ENCODE assay signal across 20 cellular contexts in genomic region chr7:155680864-155681263, GRCh38. TPM values are rescaled to one million over a fixed set of nuclear protein-coding genes. Genes with fewer than 3 reads are reported as not detected.
DNase-seq lines count a peak whose midpoint lies in the region; ATAC-seq, FAIRE-seq and TF ChIP-seq lines count a peak whose summit lies in the region.
"Had no signal": no experiment of that assay in that cellular context is flagged by ENCODE, and none has a peak within 500 bp of the region (broad histone marks: within the 10 kb centered on the region; RNA-seq: fewer than 3 reads in every experiment).

No MANE protein-coding gene starts in this region.

- H3K4me1 Mint-ChIP-seq in activated CD4-positive, alpha-beta memory T cell treated with anti-CD3 and anti-CD28 coated beads for 36 hours (ENCODE audit: low read depth): peaks cover 69% of the 10 kb centered on the region
- H3K4me1 Mint-ChIP-seq in activated CD4-positive, alpha-beta memory T cell treated with anti-CD3 and anti-CD28 coated beads, Interleukin-2, amount 10 ng/mL, durations not matched to agents 7 days and 5 days: peaks cover 43% of the 10 kb centered on the region
- peaks cover 39% of the 10 kb centered on the region for H3K4me1 Mint-ChIP-seq in WTC11
- H3K4me1 Mint-ChIP-seq in naive B cell: peaks cover 31 to 57% (median 42%) of the 10 kb centered on the region in 3 donors

- no peaks in the 10 kb centered on the region for H3K27me3 Mint-ChIP-seq in activated CD4-positive, alpha-beta memory T cell treated with anti-CD3 and anti-CD28 coated beads for 36 hours
- H3K27me3 Mint-ChIP-seq in activated CD4-positive, alpha-beta memory T cell treated with anti-CD3 and anti-CD28 coated beads, Interleukin-2, amount 10 ng/mL, durations not matched to agents 7 days and 5 days: no peaks in the 10 kb centered on the region
- H3K27me3 Mint-ChIP-seq in WTC11 (ENCODE audit: low read depth): no peaks in the 10 kb centered on the region
- H3K27me3 Mint-ChIP-seq in naive B cell: no peaks in the 10 kb centered on the region

- CTCF ChIA-PET in activated CD4-positive, alpha-beta memory T cell treated with anti-CD3 and anti-CD28 coated beads for 36 hours (lab: Charles Lee): interaction anchor here (1.0 to 1.2 kb wide), 2 partner anchors 82 to 87 kb away, joined by 3 to 7 read pairs; no protein-coding TSS in a partner anchor
- CTCF ChIA-PET in activated CD4-positive, alpha-beta memory T cell treated with anti-CD3 and anti-CD28 coated beads, Interleukin-2, amount 10 ng/mL, durations not matched to agents 7 days and 5 days (lab: Charles Lee): interaction anchor here (1.5 kb wide), 1 partner anchor 82 kb away, joined by 5 read pairs; no protein-coding TSS in a partner anchor
- CTCF ChIA-PET in WTC11 (lab: Charles Lee): interaction anchor here (0.9 kb wide), 1 partner anchor 82 kb away, joined by 3 read pairs; no protein-coding TSS in a partner anchor

- H3K4me3 Mint-ChIP-seq in activated CD4-positive, alpha-beta memory T cell treated with anti-CD3 and anti-CD28 coated beads for 36 hours: no peak overlapping the region
- H3K4me3 Mint-ChIP-seq in activated CD4-positive, alpha-beta memory T cell treated with anti-CD3 and anti-CD28 coated beads, Interleukin-2, amount 10 ng/mL, durations not matched to agents 7 days and 5 days: no peak overlapping the region
- H3K4me3 Mint-ChIP-seq in WTC11: no peak overlapping the region
- no peak overlapping the region for H3K4me3 Mint-ChIP-seq in naive B cell

- no peaks in the 10 kb centered on the region for H3K9me3 Mint-ChIP-seq in activated CD4-positive, alpha-beta memory T cell treated with anti-CD3 and anti-CD28 coated beads for 36 hours
- H3K9me3 Mint-ChIP-seq in activated CD4-positive, alpha-beta memory T cell treated with anti-CD3 and anti-CD28 coated beads, Interleukin-2, amount 10 ng/mL, durations not matched to agents 7 days and 5 days: peaks cover under 1% of the 10 kb centered on the region
- H3K9me3 Mint-ChIP-seq in WTC11 (peaks cover 1% of the 10 kb centered on the region), naive B cell (no peaks in the 10 kb centered on the region)

- no peak for DNase-seq in activated CD4-positive, alpha-beta memory T cell treated with anti-CD3 and anti-CD28 coated beads for 36 hours
- no peak for DNase-seq in activated CD4-positive, alpha-beta memory T cell treated with anti-CD3 and anti-CD28 coated beads, Interleukin-2, amount 10 ng/mL, durations not matched to agents 7 days and 5 days
- DNase-seq in D721Med (ENCODE audit: insufficient read length, low spot score) (peak; percentile 34), WTC11 (ENCODE audit: low spot score) (no peak), naive B cell (no peak), Ammon's horn (ENCODE audit: low spot score) (no peak)
- DNase-seq: 8988T, C1 segment of cervical spinal cord, COR-L47, DMS53, GM23248, NCI-H1092, NCI-H1694, NCI-H2107, NCI-H226, NCI-H526 treated with DMSO at 0.1 percent for 48 hours, PC-9 had no signal

- H3K36me3 Mint-ChIP-seq in activated CD4-positive, alpha-beta memory T cell treated with anti-CD3 and anti-CD28 coated beads for 36 hours: peaks cover 44% of the 10 kb centered on the region
- peaks cover 60% of the 10 kb centered on the region for H3K36me3 Mint-ChIP-seq in activated CD4-positive, alpha-beta memory T cell treated with anti-CD3 and anti-CD28 coated beads, Interleukin-2, amount 10 ng/mL, durations not matched to agents 7 days and 5 days (ENCODE audit: low read depth)
- H3K36me3 Mint-ChIP-seq in WTC11 (peaks cover 34% of the 10 kb centered on the region), naive B cell (peaks cover 19 to 24% of the 10 kb centered on the region in 2 donors)

- POLR2A ChIA-PET in activated CD4-positive, alpha-beta memory T cell treated with anti-CD3 and anti-CD28 coated beads for 36 hours (lab: Charles Lee): no interaction called here
- POLR2A ChIA-PET in activated CD4-positive, alpha-beta memory T cell treated with anti-CD3 and anti-CD28 coated beads, Interleukin-2, amount 10 ng/mL, durations not matched to agents 7 days and 5 days (lab: Charles Lee): interaction anchor here (1.7 kb wide), 1 partner anchor 36 kb away, joined by 4 read pairs; the partner anchor contains the start of gene RBM33
- POLR2A ChIA-PET in WTC11 (lab: Charles Lee): no interaction called here

- TF ChIP-seq CTCF in D721Med (IDR thresholded peaks at IDR 0.05; ENCODE audit: insufficient read depth, missing control alignments) (no peak), WTC11 (IDR thresholded peaks at IDR 0.05) (no peak)

- peak overlapping the region; percentile 19 for H3K27ac Mint-ChIP-seq in activated CD4-positive, alpha-beta memory T cell treated with anti-CD3 and anti-CD28 coated beads for 36 hours
- H3K27ac Mint-ChIP-seq in activated CD4-positive, alpha-beta memory T cell treated with anti-CD3 and anti-CD28 coated beads, Interleukin-2, amount 10 ng/mL, durations not matched to agents 7 days and 5 days: no peak overlapping the region
- H3K27ac Mint-ChIP-seq in WTC11 (peak overlapping the region; percentile 7; the same call in 1 of the 2 replicates), naive B cell (peak overlapping the region in 4 of 6 donors; percentile 3 to 62 (median 32))

- ATAC-seq in WTC11 (no peak), naive B cell (ENCODE audit: low read depth in 2 of 2) (no peak), GM18907 (IDR thresholded peaks at IDR 0.05; ENCODE audit: unreplicated experiment) (no peak), GM21367 (IDR thresholded peaks at IDR 0.05; ENCODE audit: unreplicated experiment) (no peak)

- no peak for FAIRE-seq in D721Med (lab: Jason Lieb, UNC)
- FAIRE-seq: GM18507 had no signal

- intact Hi-C loops in activated CD4-positive, alpha-beta memory T cell treated with anti-CD3 and anti-CD28 coated beads for 36 hours (cut with micrococcal nuclease): no loop called here

TF ChIP-seq in WTC11, 78 proteins besides CTCF, POLR2A, EP300 and RAD21 (continues in another document):
- TF ChIP-seq, protein P1, sequence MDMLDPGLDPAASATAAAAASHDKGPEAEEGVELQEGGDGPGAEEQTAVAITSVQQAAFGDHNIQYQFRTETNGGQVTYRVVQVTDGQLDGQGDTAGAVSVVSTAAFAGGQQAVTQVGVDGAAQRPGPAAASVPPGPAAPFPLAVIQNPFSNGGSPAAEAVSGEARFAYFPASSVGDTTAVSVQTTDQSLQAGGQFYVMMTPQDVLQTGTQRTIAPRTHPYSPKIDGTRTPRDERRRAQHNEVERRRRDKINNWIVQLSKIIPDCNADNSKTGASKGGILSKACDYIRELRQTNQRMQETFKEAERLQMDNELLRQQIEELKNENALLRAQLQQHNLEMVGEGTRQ (CRISPR knock-in tag; IDR thresholded peaks at IDR 0.05): no peak
- TF ChIP-seq, protein P2, sequence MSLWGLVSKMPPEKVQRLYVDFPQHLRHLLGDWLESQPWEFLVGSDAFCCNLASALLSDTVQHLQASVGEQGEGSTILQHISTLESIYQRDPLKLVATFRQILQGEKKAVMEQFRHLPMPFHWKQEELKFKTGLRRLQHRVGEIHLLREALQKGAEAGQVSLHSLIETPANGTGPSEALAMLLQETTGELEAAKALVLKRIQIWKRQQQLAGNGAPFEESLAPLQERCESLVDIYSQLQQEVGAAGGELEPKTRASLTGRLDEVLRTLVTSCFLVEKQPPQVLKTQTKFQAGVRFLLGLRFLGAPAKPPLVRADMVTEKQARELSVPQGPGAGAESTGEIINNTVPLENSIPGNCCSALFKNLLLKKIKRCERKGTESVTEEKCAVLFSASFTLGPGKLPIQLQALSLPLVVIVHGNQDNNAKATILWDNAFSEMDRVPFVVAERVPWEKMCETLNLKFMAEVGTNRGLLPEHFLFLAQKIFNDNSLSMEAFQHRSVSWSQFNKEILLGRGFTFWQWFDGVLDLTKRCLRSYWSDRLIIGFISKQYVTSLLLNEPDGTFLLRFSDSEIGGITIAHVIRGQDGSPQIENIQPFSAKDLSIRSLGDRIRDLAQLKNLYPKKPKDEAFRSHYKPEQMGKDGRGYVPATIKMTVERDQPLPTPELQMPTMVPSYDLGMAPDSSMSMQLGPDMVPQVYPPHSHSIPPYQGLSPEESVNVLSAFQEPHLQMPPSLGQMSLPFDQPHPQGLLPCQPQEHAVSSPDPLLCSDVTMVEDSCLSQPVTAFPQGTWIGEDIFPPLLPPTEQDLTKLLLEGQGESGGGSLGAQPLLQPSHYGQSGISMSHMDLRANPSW (CRISPR knock-in tag; conservative IDR thresholded peaks at IDR 0.05; ENCODE audit: low read depth): no peak
- no peak for TF ChIP-seq CBFB (CRISPR knock-in tag; IDR thresholded peaks at IDR 0.05; ENCODE audit: low read depth)
- TF ChIP-seq GRHL2 (CRISPR knock-in tag; IDR thresholded peaks at IDR 0.05; ENCODE audit: insufficient replicate concordance, severe bottlenecking): no peak
- TF ChIP-seq GTF2I (CRISPR knock-in tag; conservative IDR thresholded peaks at IDR 0.05): no peak

RNA-seq across cellular contexts. Expression of gene RBM33, which starts 36.4 kb away (rescaled TPM):
- 10 to 100 TPM; 57.7 to 65.3 TPM for total RNA-seq in activated CD4-positive, alpha-beta memory T cell treated with anti-CD3 and anti-CD28 coated beads for 36 hours
- 10 to 100 TPM; 75.8 to 76.5 TPM for total RNA-seq in activated CD4-positive, alpha-beta memory T cell treated with anti-CD3 and anti-CD28 coated beads, Interleukin-2, amount 10 ng/mL, durations not matched to agents 7 days and 5 days
- total RNA-seq in WTC11 (2021): 77.1 to 81.8 TPM (median 77.9 TPM) in 3 replicates
- 10 to 100 TPM; 26.1 to 87.0 (median 44.6) TPM for polyA plus RNA-seq in naive B cell (ENCODE audit: low read depth in 6 of 6)
